In the genomic region with DNA sequence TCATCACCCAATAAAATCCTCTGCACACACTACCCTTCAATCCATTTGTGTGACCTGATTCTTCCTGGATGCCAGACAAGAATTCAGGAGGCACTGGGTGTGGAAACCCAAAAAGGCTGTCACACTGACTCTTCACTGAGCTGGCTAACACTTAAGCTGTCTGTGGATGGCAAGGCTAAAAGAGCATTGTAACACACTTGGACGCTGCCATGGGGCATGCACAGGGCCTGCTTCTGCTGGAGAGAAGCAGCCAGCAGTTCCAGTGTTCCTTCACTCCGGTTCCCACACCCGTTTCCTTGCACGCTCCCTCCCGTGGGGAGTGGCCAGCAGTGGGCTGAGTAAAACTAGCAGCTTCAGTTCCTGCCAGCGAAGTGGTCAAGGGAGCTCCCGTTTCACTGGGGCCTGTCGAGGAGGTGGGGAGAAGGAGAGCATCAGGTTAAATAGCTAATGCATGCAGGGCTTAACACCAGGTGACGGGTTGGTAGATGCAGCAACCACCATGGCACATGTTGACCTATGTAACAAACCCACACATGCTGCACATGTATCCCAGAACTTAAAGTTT, we compare ENCODE assay signal across 14 cellular contexts.
"Had no signal": no experiment of that assay in that cellular context is flagged by ENCODE, and none has a peak within 500 bp of the region (broad histone marks: within the 10 kb centered on the region; RNA-seq: fewer than 3 reads in every experiment).

No MANE protein-coding gene starts in this region.

- H3K4me3 ChIP-seq: heart left ventricle, right lobe of liver, thoracic aorta had no signal

- H3K36me3 ChIP-seq: heart left ventricle, neutrophil, right lobe of liver, thoracic aorta had no signal

- H3K4me1 ChIP-seq: right lobe of liver had no signal

- H3K27me3 ChIP-seq: heart left ventricle, neutrophil, right lobe of liver had no signal

- H3K27ac ChIP-seq: heart left ventricle, neutrophil, right lobe of liver, thoracic aorta had no signal

- H3K9me3 ChIP-seq: neutrophil, right lobe of liver had no signal

- DNase-seq: effector memory CD4-positive, alpha-beta T cell; hippocampal formation; left colon; naive B cell; right lobe of liver; stimulated activated CD4-positive, alpha-beta T cell treated with anti-CD3 and anti-CD28 coated beads, Interleukin-4, amount 100 ng/mL, for 1 hour; stimulated activated CD8-positive, alpha-beta memory T cell treated with anti-CD3 and anti-CD28 coated beads, Interleukin-4, amount 100 ng/mL, for 48 hours; stimulated activated naive B cell treated with anti-CD40 and anti-IgM and Interleukin-4, amounts not matched to agents 10 μg/mL and 1 μg/mL and 100 μg/mL, for 72 hours; stimulated activated naive CD8-positive, alpha-beta T cell treated with anti-CD3 and anti-CD28 coated beads, Interleukin-15, amount 100 ng/mL, for 72 hours; trophoblast cell had no signal

- ATAC-seq: esophagus mucosa; left colon; right lobe of liver; stimulated activated naive B cell treated with anti-CD40 and anti-IgM and Interleukin-4, amounts not matched to agents 10 μg/mL and 1 μg/mL and 100 μg/mL, for 72 hours; stimulated activated naive CD8-positive, alpha-beta T cell treated with anti-CD3 and anti-CD28 coated beads, Interleukin-15, amount 100 ng/mL, for 72 hours had no signal
